8 cellular contexts compared by ENCODE assay signal in genomic region chr12:4648499-4649357, GRCh38. TPM values are rescaled to one million over a fixed set of nuclear protein-coding genes. Genes with fewer than 3 reads are reported as not detected.
DNase-seq lines count a peak whose midpoint lies in the region; ATAC-seq and TF ChIP-seq lines count a peak whose summit lies in the region.

TSS of gene AKAP3 (minus strand) at chr12:4649051. CDS start at chr12:4638196, 10,855 bp downstream.
TSS of gene NDUFA9 (plus strand) at chr12:4649114. CDS start at chr12:4649127, 13 bp downstream.

- peaks cover 35% of the 10 kb centered on the region for H3K79me2 ChIP-seq in OCI-LY1 (ENCODE audit: insufficient read depth, low read length)

- H3F3A ChIP-seq in OCI-LY1 (ENCODE audit: insufficient read depth, low read length): no peaks in the 10 kb centered on the region

- no peaks in the 10 kb centered on the region for H3K9me3 ChIP-seq in HUES6 (ENCODE audit: control insufficient read depth, insufficient read depth, low read depth, low read length)
- H3K9me3 ChIP-seq in OCI-LY1 (ENCODE audit: low read length): no peaks in the 10 kb centered on the region
- no peaks in the 10 kb centered on the region for H3K9me3 ChIP-seq in mucosa of descending colon

- DNase-seq in COR-L47 (lab: John Stamatoyannopoulos, UW) (peak; percentile 17), activated T-cell treated with anti-CD3 and anti-CD28 coated beads for 4 hours (peak; percentile 67), epithelial cell of proximal tubule (ENCODE audit: low read depth) (peak; percentile 72), mucosa of descending colon (peak; percentile 86 to 92 (median 87))
- DNase-seq in stimulated activated CD8-positive, alpha-beta memory T cell treated with anti-CD3 and anti-CD28 coated beads, Interleukin-4, amount 100 ng/mL, for 1 hour (ENCODE audit: low read depth in 2 of 2, low spot score in 1 of 2): peak; percentile 37 to 65

- H3K4me1 ChIP-seq in HUES6 (ENCODE audit: control insufficient read depth, insufficient read depth, low read length) (peaks cover 18% of the 10 kb centered on the region), OCI-LY1 (ENCODE audit: insufficient read depth, low read length, severe bottlenecking) (peaks cover 24% of the 10 kb centered on the region), mucosa of descending colon (ENCODE audit: low read depth) (peaks cover 21% of the 10 kb centered on the region)

- H3K27ac ChIP-seq in HUES6 (ENCODE audit: low read depth, low read length) (peak within 1 kb of the TSS; percentile 78), OCI-LY1 (ENCODE audit: low read depth, low read length, poor library complexity, severe bottlenecking) (peak within 1 kb of the TSS; percentile 39)

- intact Hi-C loops in mucosa of descending colon (cut with DNase I, micrococcal nuclease): no loop called here

- no peaks in the 10 kb centered on the region for H3K9me2 ChIP-seq in OCI-LY1 (ENCODE audit: low read depth, low read length)

- H3K9ac ChIP-seq in HUES6 (ENCODE audit: low read length): peak within 1 kb of the TSS; percentile 94
- peak within 1 kb of the TSS; percentile 94 for H3K9ac ChIP-seq in OCI-LY1 (ENCODE audit: low read length)

- H3K27me3 ChIP-seq in HUES6 (ENCODE audit: control insufficient read depth, insufficient read depth, low read length): no peaks in the 10 kb centered on the region
- no peaks in the 10 kb centered on the region for H3K27me3 ChIP-seq in OCI-LY1 (ENCODE audit: insufficient read depth, low read length)

- H3K4me2 ChIP-seq in OCI-LY1 (ENCODE audit: low read length): peak within 1 kb of the TSS; percentile 95

- no peak for TF ChIP-seq CTCF in OCI-LY1 (IDR thresholded peaks at IDR 0.05; ENCODE audit: low read length)
- no peak for TF ChIP-seq CTCF in epithelial cell of proximal tubule (conservative IDR thresholded peaks at IDR 0.05; ENCODE audit: low read depth, low read length)
- no peak for TF ChIP-seq CTCF in mucosa of descending colon (IDR thresholded peaks at IDR 0.05)

- ATAC-seq in GM21360 (IDR thresholded peaks at IDR 0.05; ENCODE audit: unreplicated experiment) (peak; percentile 71), mucosa of descending colon (peak; percentile 98)

- H3K4me3 ChIP-seq in HUES6 (ENCODE audit: low read depth, low read length): peak within 1 kb of the TSS; percentile 94
- H3K4me3 ChIP-seq in OCI-LY1 (ENCODE audit: low read depth, low read length, poor library complexity, severe bottlenecking): peak within 1 kb of the TSS; percentile 96
- H3K4me3 ChIP-seq in epithelial cell of proximal tubule (ENCODE audit: low read depth, low read length): peak within 1 kb of the TSS; percentile 77
- peak within 1 kb of the TSS; percentile 58 for H3K4me3 ChIP-seq in mucosa of descending colon

- H3K36me3 ChIP-seq in HUES6 (ENCODE audit: control insufficient read depth, insufficient read depth, low read length): no peaks in the 10 kb centered on the region
- no peaks in the 10 kb centered on the region for H3K36me3 ChIP-seq in OCI-LY1 (ENCODE audit: insufficient read depth, low read length)
- no peaks in the 10 kb centered on the region for H3K36me3 ChIP-seq in mucosa of descending colon (ENCODE audit: low read depth)

- no peaks in the 10 kb centered on the region for H4K20me1 ChIP-seq in OCI-LY1 (ENCODE audit: insufficient read depth, low read length)

- peak within 1 kb of the TSS; percentile 66 for H2AFZ ChIP-seq in OCI-LY1 (ENCODE audit: low read length)

RNA-seq across cellular contexts. Expression of gene AKAP3, which starts in this region (rescaled TPM):
- total RNA-seq in epithelial cell of proximal tubule: 0.06 and 1.0 TPM in 2 replicates
- total RNA-seq in mucosa of descending colon: 1 to 10 TPM; 2.0 to 2.6 (median 2.2) TPM

RNA-seq across cellular contexts. Expression of gene NDUFA9, which starts in this region (rescaled TPM):
- 76.9 and 100 TPM in 2 replicates for total RNA-seq in epithelial cell of proximal tubule
- total RNA-seq in mucosa of descending colon: 100 to 1,000 TPM; 136 to 198 (median 186) TPM

Comparison
In these comparisons a context has a peak if more than half of its experiments do, and no peak if none do; other contexts are left out.
1. Peak in every context shown above with its lines: DNase-seq, ATAC-seq, H3K4me3 ChIP-seq and H3K27ac ChIP-seq.
2. DNase-seq: peak in every context shown above with its lines; median percentile 87 in mucosa of descending colon; 72 in epithelial cell of proximal tubule; 67 in activated T-cell treated with anti-CD3 and anti-CD28 coated beads for 4 hours; 51 in stimulated activated CD8-positive, alpha-beta memory T cell treated with anti-CD3 and anti-CD28 coated beads, Interleukin-4, amount 100 ng/mL, for 1 hour; 17 in COR-L47.